ENCODE assay signal across 32 cellular contexts in the genomic region with DNA sequence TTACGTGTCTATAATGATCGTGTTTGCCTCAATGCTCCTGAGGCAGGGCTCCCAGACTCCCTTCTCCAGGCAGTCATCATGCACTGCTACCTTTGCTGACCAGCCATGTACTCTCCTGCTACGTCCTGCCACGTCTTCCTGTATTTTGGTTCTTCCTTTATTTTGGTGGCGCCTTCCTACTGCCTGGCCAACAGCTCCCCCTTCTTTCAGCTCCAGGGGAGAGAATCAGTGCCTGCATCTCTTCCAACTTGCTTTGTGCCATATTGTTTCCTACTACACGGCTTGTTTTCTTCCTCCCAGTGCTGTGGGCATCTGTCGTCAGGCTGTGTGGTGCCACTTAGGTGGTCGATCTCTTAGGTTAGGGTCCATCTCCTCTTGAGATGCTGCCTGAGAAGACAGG.
"Had no signal": no experiment of that assay in that cellular context is flagged by ENCODE, and none has a peak within 500 bp of the region (broad histone marks: within the 10 kb centered on the region; RNA-seq: fewer than 3 reads in every experiment).

No MANE protein-coding gene starts in this region.

- H3K4me2 ChIP-seq: PC-9 had no signal

- H2AFZ ChIP-seq: PC-9 had no signal

- H3K4me3 ChIP-seq: PC-9 had no signal

- ATAC-seq: activated naive CD8-positive, alpha-beta T cell treated with anti-CD3 and anti-CD28 coated beads, Interleukin-2, amount 50 U/mL, for 24 hours; activated T-cell treated with anti-CD3 and anti-CD28 coated beads, Interleukin-2, amount 50 U/mL, for 4 hours; Right ventricle myocardium inferior had no signal

- DNase-seq: activated B cell treated with CpG ODN at 0.5 μM for 24 hours; activated CD4-positive, alpha-beta memory T cell treated with anti-CD3 and anti-CD28 coated beads for 36 hours; activated CD4-positive, alpha-beta T cell treated with anti-CD3 and anti-CD28 coated beads for 4 hours; activated CD4-positive, alpha-beta T cell treated with anti-CD3 and anti-CD28 coated beads, Interleukin-2, amount 50 U/mL, for 1 hour; activated CD4-positive, CD25-positive, alpha-beta regulatory T cell treated with anti-CD3 and anti-CD28 coated beads, Interleukin-2, amount 50 U/mL, for 72 hours; activated CD8-positive, alpha-beta memory T cell treated with anti-CD3 and anti-CD28 coated beads, Interleukin-2, amount 50 U/mL, for 4 hours; activated gamma-delta T cell treated with Interleukin-2 at 50 U/mL for 16 hours; activated naive CD4-positive, alpha-beta T cell treated with anti-CD3 and anti-CD28 coated beads, Interleukin-2, amount 10 ng/mL, durations not matched to agents 7 days and 5 days; activated naive CD8-positive, alpha-beta T cell treated with anti-CD3 and anti-CD28 coated beads, Interleukin-2, amount 50 U/mL, for 24 hours; activated T-cell treated with anti-CD3 and anti-CD28 coated beads for 4 hours; activated T-cell treated with anti-CD3 and anti-CD28 coated beads, Interleukin-2, amount 50 U/mL, for 4 hours; anterior cingulate cortex; central memory CD4-positive, alpha-beta T cell; NCI-H1105; NCI-H1417 treated with DMSO at 0.1 percent for 48 hours; NCI-H187 treated with DMSO at 0.1 percent for 48 hours; NCI-H2081; NCI-H510A; NCI-H526; NCI-H748 treated with DMSO at 0.1 percent for 48 hours; NK-92 treated with Interleukin-12 subunit alpha and Interleukin-12 subunit beta, amount 100 ng/mL, for 24 hours; PC-9; SIG-M5; SW 1271; T-helper 1 cell; T-helper 2 cell; T-helper 9 cell had no signal

- FAIRE-seq: bronchial epithelial cell, RCC 7860 had no signal

- H3K27ac ChIP-seq: PC-9, RWPE1, VCaP had no signal
